Comparison of ENCODE assay signal across 8 cellular contexts in genomic region chr3:156382458-156383346, GRCh38.
DNase-seq lines count a peak whose midpoint lies in the region; ATAC-seq and TF ChIP-seq lines count a peak whose summit lies in the region.

No MANE protein-coding gene starts in this region.

- no peaks in the 10 kb centered on the region for H3K9me3 Mint-ChIP-seq in progenitor cell of endocrine pancreas (ENCODE audit: low read depth)

- intact Hi-C loops in dorsolateral prefrontal cortex (cut with DNase I), result loop anchor here (10.0 kb wide), 3 partner anchors 88 to 228 kb away; no protein-coding TSS in a partner anchor

- H3K4me3 Mint-ChIP-seq in progenitor cell of endocrine pancreas (ENCODE audit: low read depth), result no peak overlapping the region

- no peak overlapping the region for H3K9ac ChIP-seq in OCI-LY3 (ENCODE audit: low read length)

- H3K79me2 ChIP-seq in OCI-LY3 (ENCODE audit: low read length), result no peaks in the 10 kb centered on the region

- H3K4me2 ChIP-seq in OCI-LY3 (ENCODE audit: low read length), result no peak overlapping the region

- no peak for ATAC-seq in GM19324 (IDR thresholded peaks at IDR 0.05; ENCODE audit: low FRiP score, unreplicated experiment)
- no peak for ATAC-seq in HG03439 (IDR thresholded peaks at IDR 0.05; ENCODE audit: unreplicated experiment)

- H3K27ac ChIP-seq in OCI-LY3 (ENCODE audit: low read length) (no peak overlapping the region), dorsolateral prefrontal cortex (peak overlapping the region in 17 of 59 donors; percentile 3 to 53 (median 33))

- peak; percentile 0 for DNase-seq in stimulated activated CD4-positive, alpha-beta T cell treated with anti-CD3 and anti-CD28 coated beads, Interleukin-12 subunit alpha, Interleukin-12 subunit beta, amount 100 ng/mL, for 4 hours
- DNase-seq in stimulated activated CD4-positive, alpha-beta T cell treated with anti-CD3 and anti-CD28 coated beads, Interleukin-4, amount 100 ng/mL, for 24 hours, result no peak
- DNase-seq in HFF-Myc (ENCODE audit: extremely low read depth, low read depth), result no peak
- no peak for DNase-seq in dorsolateral prefrontal cortex
- DNase-seq in progenitor cell of endocrine pancreas (ENCODE audit: low spot score, unreplicated experiment), result no peak

- H3K36me3 Mint-ChIP-seq in progenitor cell of endocrine pancreas (ENCODE audit: insufficient read depth), result no peaks in the 10 kb centered on the region

- H3K36me3 ChIP-seq in OCI-LY3 (replicated peaks; ENCODE audit: low read depth, low read length), result no peaks in the 10 kb centered on the region

- H3K27me3 ChIP-seq in OCI-LY3 (ENCODE audit: low read depth, low read length) (peaks cover 17% of the 10 kb centered on the region), dorsolateral prefrontal cortex (no peaks in the 10 kb centered on the region)

- H3K4me1 Mint-ChIP-seq in progenitor cell of endocrine pancreas (ENCODE audit: low read depth), result peaks cover 13% of the 10 kb centered on the region

- H3K4me3 ChIP-seq in HFF-Myc (replicated peaks; ENCODE audit: low read depth, low read length), result no peak overlapping the region
- H3K4me3 ChIP-seq in OCI-LY3 (ENCODE audit: low read length), result no peak overlapping the region
- H3K4me3 ChIP-seq in dorsolateral prefrontal cortex, result no peak overlapping the region

- H3K4me1 ChIP-seq in OCI-LY3 (ENCODE audit: low read length), result no peaks in the 10 kb centered on the region

- H2AFZ ChIP-seq in OCI-LY3 (ENCODE audit: low read depth, low read length), result no peak overlapping the region; the same call in 1 of the 2 replicates

- H4K20me1 ChIP-seq in OCI-LY3 (ENCODE audit: insufficient read depth, low read length), result no peaks in the 10 kb centered on the region

- TF ChIP-seq CTCF in HFF-Myc (IDR thresholded peaks at IDR 0.05; ENCODE audit: low read depth, low read length, missing control alignments) (peak; percentile 67), OCI-LY3 (IDR thresholded peaks at IDR 0.05; ENCODE audit: low read depth, low read length) (peak; percentile 88), dorsolateral prefrontal cortex (IDR thresholded peaks at IDR 0.05 in 54 of 56, conservative IDR thresholded peaks at IDR 0.05 in 2 of 56; ENCODE audit: low read depth in 1 of 56, partially characterized antibody in 56 of 56) (peak in 50 of 56 donors; percentile 14 to 63 (median 38)), progenitor cell of endocrine pancreas (IDR thresholded peaks at IDR 0.05; ENCODE audit: unreplicated experiment) (peak; percentile 49)

- H3K27ac Mint-ChIP-seq in progenitor cell of endocrine pancreas, result no peak overlapping the region

- peaks cover 19% of the 10 kb centered on the region for H3K27me3 Mint-ChIP-seq in progenitor cell of endocrine pancreas

- no peaks in the 10 kb centered on the region for H3K9me3 ChIP-seq in OCI-LY3 (ENCODE audit: insufficient read depth, low read length)
